ENCODE assay signal across 1 cellular context in genomic region chr9:136808781-136809158, GRCh38.
TF ChIP-seq lines count a peak whose summit lies in the region.

No MANE protein-coding gene starts in this region.

TF ChIP-seq in HepG2, 621 proteins besides CTCF, POLR2A, EP300 and RAD21:
- TF ChIP-seq ZNF382 (CRISPR knock-in tag; IDR thresholded peaks at IDR 0.05; ENCODE audit: borderline replicate concordance) = no peak
- no peak for TF ChIP-seq KLF13 (CRISPR knock-in tag; IDR thresholded peaks at IDR 0.05)
- no peak for TF ChIP-seq KLF6 (CRISPR knock-in tag; IDR thresholded peaks at IDR 0.05)
- TF ChIP-seq ZNF605 (CRISPR knock-in tag; IDR thresholded peaks at IDR 0.05) = 0 out of 2 replicates have a peak, but pooled peaks have one; percentile 13
- peak; percentile 73; the same call in 1 of the 2 replicates for TF ChIP-seq ZBTB26 (CRISPR knock-in tag; IDR thresholded peaks at IDR 0.05; ENCODE audit: borderline replicate concordance)
- TF ChIP-seq KDM5A (IDR thresholded peaks at IDR 0.05; ENCODE audit: borderline replicate concordance, low read length) = 0 out of 2 replicates have a peak, but pooled peaks have one; percentile 13
